30 cellular contexts compared by ENCODE assay signal in the genomic region with DNA sequence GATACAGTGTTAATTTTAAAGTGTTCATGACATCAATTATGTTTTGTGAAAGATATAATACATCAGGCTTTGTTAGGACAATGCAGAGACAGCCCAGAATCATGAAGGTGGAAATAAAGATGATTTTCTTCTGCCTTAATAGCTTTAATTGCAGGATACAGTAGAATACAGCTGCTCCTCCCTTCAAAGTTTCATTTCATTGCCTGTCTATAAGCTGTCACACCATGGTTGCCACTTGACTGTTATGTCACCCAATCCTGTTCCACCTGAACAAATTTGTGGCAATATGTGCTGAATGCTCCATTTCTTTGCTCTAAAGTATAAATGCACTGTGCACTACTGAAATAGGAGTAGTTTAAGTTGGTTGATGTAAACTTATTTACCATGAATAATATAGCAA.
"Had no signal": no experiment of that assay in that cellular context is flagged by ENCODE, and none has a peak within 500 bp of the region (broad histone marks: within the 10 kb centered on the region; RNA-seq: fewer than 3 reads in every experiment).

No MANE protein-coding gene starts in this region.

- H2AFZ ChIP-seq: PC-9 had no signal

- DNase-seq: Karpas-422, MM.1S, MV-4-11, NCI-H1092, NCI-H1105, NCI-H1436, NCI-H146, NCI-H1694, NCI-H187, NCI-H1930, NCI-H2029 treated with DMSO at 0.1 percent for 48 hours, NCI-H2081 treated with DMSO at 0.1 percent for 48 hours, NCI-H2107, NCI-H226, NCI-H446 treated with DMSO at 0.1 percent for 48 hours, NCI-H510A, NCI-H524, NCI-H526, NCI-H774, PC-9, SHP77, SIG-M5, SJCRH30, T-cell had no signal

- H3K27me3 Mint-ChIP-seq: T-cell had no signal

- H3K9me3 ChIP-seq: SJCRH30 had no signal

- FAIRE-seq: RCC 7860 had no signal

- H3K4me1 Mint-ChIP-seq: T-cell had no signal

- H3K27ac ChIP-seq: KMS-11, PC-9, RWPE1, SJCRH30, SK-N-MC had no signal

- H3K4me2 ChIP-seq: KMS-11, PC-9 had no signal

- H3K4me3 ChIP-seq: PC-9, SJCRH30, SK-N-MC had no signal

- H3K36me3 Mint-ChIP-seq: T-cell had no signal

- H3K9ac ChIP-seq: KMS-11 had no signal

- ATAC-seq: Panc1, Right ventricle myocardium inferior, T-cell had no signal

- H3K4me3 Mint-ChIP-seq: T-cell had no signal

- H3K27ac Mint-ChIP-seq: T-cell had no signal

- H3K27me3 ChIP-seq: SJCRH30 had no signal

- H3K36me3 ChIP-seq: SJCRH30 had no signal
